ENCODE assay signal across 3 cellular contexts in the genomic region with DNA sequence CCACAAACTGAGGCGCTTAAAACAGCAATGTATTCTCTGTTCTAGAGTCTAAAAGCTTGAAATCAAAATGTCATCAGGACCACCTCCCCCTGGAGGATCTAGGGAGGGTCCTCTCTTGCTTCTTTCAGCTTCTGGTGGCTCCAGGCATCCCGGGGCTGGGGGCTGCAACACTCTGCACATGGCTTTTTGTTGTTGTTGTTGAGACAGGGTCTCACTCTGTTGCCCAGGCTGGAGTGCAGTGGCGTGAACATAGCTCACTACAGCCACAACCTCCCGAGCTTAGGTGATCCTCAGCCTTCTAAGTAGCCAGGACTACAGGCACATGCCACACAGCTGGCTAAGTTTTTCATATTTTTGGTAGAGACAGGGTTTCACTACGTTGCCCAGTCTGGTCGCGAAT.
TF ChIP-seq lines count a peak whose summit lies in the region.

No MANE protein-coding gene starts in this region.

TF ChIP-seq in A549, 52 proteins besides CTCF, POLR2A, EP300 and RAD21:
- TF ChIP-seq PHF8 (IDR thresholded peaks at IDR 0.05; ENCODE audit: borderline replicate concordance, low read depth) (no peak), KDM5A (IDR thresholded peaks at IDR 0.05) (no peak), HEYL (CRISPR knock-in tag; IDR thresholded peaks at IDR 0.05) (no peak), ZNF302 (CRISPR knock-in tag; IDR thresholded peaks at IDR 0.05) (no peak), HDAC2 (IDR thresholded peaks at IDR 0.05) (no peak)
- TF ChIP-seq, protein P1, sequence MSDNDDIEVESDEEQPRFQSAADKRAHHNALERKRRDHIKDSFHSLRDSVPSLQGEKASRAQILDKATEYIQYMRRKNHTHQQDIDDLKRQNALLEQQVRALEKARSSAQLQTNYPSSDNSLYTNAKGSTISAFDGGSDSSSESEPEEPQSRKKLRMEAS (IDR thresholded peaks at IDR 0.05), result no peak
- TF ChIP-seq, protein P2, sequence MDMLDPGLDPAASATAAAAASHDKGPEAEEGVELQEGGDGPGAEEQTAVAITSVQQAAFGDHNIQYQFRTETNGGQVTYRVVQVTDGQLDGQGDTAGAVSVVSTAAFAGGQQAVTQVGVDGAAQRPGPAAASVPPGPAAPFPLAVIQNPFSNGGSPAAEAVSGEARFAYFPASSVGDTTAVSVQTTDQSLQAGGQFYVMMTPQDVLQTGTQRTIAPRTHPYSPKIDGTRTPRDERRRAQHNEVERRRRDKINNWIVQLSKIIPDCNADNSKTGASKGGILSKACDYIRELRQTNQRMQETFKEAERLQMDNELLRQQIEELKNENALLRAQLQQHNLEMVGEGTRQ (IDR thresholded peaks at IDR 0.05), result no peak
TF ChIP-seq in A549: peak in this region for 0.

TF ChIP-seq in HEK293, 187 proteins besides CTCF, POLR2A, EP300 and RAD21:
- TF ChIP-seq ZNF121 (tag by site-specific recombination; IDR thresholded peaks at IDR 0.05) (peak; percentile 95), SP2 (tag by site-specific recombination; IDR thresholded peaks at IDR 0.05) (no peak)

TF ChIP-seq in H1, 55 proteins besides CTCF, POLR2A, EP300 and RAD21:
- no peak for TF ChIP-seq KDM1A (IDR thresholded peaks at IDR 0.05; ENCODE audit: borderline replicate concordance, low read length)
- TF ChIP-seq CREB1 (IDR thresholded peaks at IDR 0.05), result no peak
- TF ChIP-seq RFX5 (IDR thresholded peaks at IDR 0.05; ENCODE audit: borderline replicate concordance, low read depth, low read length), result no peak
- TF ChIP-seq HDAC2 (IDR thresholded peaks at IDR 0.05; ENCODE audit: borderline replicate concordance in 1 of 2, low read depth in 2 of 2, low read length in 2 of 2), result no peak
- TF ChIP-seq NRF1 (IDR thresholded peaks at IDR 0.05; ENCODE audit: low read depth, low read length), result no peak
- TF ChIP-seq POLR2AphosphoS5 (IDR thresholded peaks at IDR 0.05; ENCODE audit: low read depth, low read length), result no peak
- no peak for TF ChIP-seq ASH2L (IDR thresholded peaks at IDR 0.05; ENCODE audit: low read length)
- no peak for TF ChIP-seq PHF8 (conservative IDR thresholded peaks at IDR 0.05; ENCODE audit: low read depth, low read length)
- TF ChIP-seq CHD1 (IDR thresholded peaks at IDR 0.05; ENCODE audit: low read depth, low read length), result no peak
TF ChIP-seq in H1: peak in this region for 0.
